In genomic region chrX:123859828-123860505, GRCh38 we compare ENCODE assay signal across 1 cellular context.
TF ChIP-seq lines count a peak whose summit lies in the region.

XIAP (plus strand) TSS chrX:123860053; CDS start chrX:123885663, 25,610 bp downstream.

TF ChIP-seq in K562, 482 proteins besides CTCF, POLR2A, EP300 and RAD21 (continued from another document and continues in another):
- TF ChIP-seq ZNF239 (CRISPR knock-in tag; IDR thresholded peaks at IDR 0.05): no peak
- peak; percentile 39 for TF ChIP-seq SAP30 (IDR thresholded peaks at IDR 0.05; ENCODE audit: borderline replicate concordance, insufficient read depth, low read depth, low read length, poor library complexity, severe bottlenecking)
- TF ChIP-seq ZNF134 (CRISPR knock-in tag; conservative IDR thresholded peaks at IDR 0.05): no peak
- TF ChIP-seq RBM17 (IDR thresholded peaks at IDR 0.05; ENCODE audit: borderline replicate concordance, low read depth, low read length): no peak
- no peak for TF ChIP-seq ZSCAN32 (CRISPR knock-in tag; IDR thresholded peaks at IDR 0.05)
- TF ChIP-seq ZNF707 (CRISPR knock-in tag; conservative IDR thresholded peaks at IDR 0.05): no peak
- no peak for TF ChIP-seq PCBP2 (IDR thresholded peaks at IDR 0.05; ENCODE audit: low read depth, low read length, poor library complexity, severe bottlenecking)
- TF ChIP-seq FOXP4 (CRISPR knock-in tag; IDR thresholded peaks at IDR 0.05; ENCODE audit: borderline replicate concordance): no peak
- no peak for TF ChIP-seq ZFP30 (CRISPR knock-in tag; IDR thresholded peaks at IDR 0.05; ENCODE audit: borderline replicate concordance)
- TF ChIP-seq BMI1 (IDR thresholded peaks at IDR 0.05; ENCODE audit: low read length): no peak
- TF ChIP-seq SP1 (CRISPR knock-in tag; IDR thresholded peaks at IDR 0.05): peak; percentile 52
- TF ChIP-seq PRPF4 (IDR thresholded peaks at IDR 0.05; ENCODE audit: insufficient read depth, low read depth, low read length, poor library complexity, severe bottlenecking): no peak
- TF ChIP-seq BRD4 (IDR thresholded peaks at IDR 0.05): peak; percentile 48
- TF ChIP-seq KDM2B (CRISPR knock-in tag; IDR thresholded peaks at IDR 0.05): no peak
- no peak for TF ChIP-seq FIP1L1 (IDR thresholded peaks at IDR 0.05; ENCODE audit: low read depth, low read length, poor library complexity, severe bottlenecking)
- TF ChIP-seq ZBTB34 (CRISPR knock-in tag; IDR thresholded peaks at IDR 0.05): no peak
- peak; percentile 23 to 88 for TF ChIP-seq E2F6 (IDR thresholded peaks at IDR 0.05; ENCODE audit: borderline replicate concordance in 1 of 2, extremely low read depth in 1 of 2, insufficient read depth in 1 of 2, insufficient read length in 1 of 2, low read depth in 1 of 2, low read length in 1 of 2, poor library complexity in 1 of 2, severe bottlenecking in 1 of 2)
- TF ChIP-seq NCOA6 (IDR thresholded peaks at IDR 0.05): no peak
- TF ChIP-seq NCOA2 (IDR thresholded peaks at IDR 0.05; ENCODE audit: partially characterized antibody in 2 of 2): no peak
- peak; percentile 46 for TF ChIP-seq POLR2AphosphoS5 (IDR thresholded peaks at IDR 0.05; ENCODE audit: control insufficient read depth, insufficient read depth, low read depth, low read length)
- no peak for TF ChIP-seq ZFP36 (IDR thresholded peaks at IDR 0.05; ENCODE audit: low read depth, low read length, partially characterized antibody)
- TF ChIP-seq, protein P1, sequence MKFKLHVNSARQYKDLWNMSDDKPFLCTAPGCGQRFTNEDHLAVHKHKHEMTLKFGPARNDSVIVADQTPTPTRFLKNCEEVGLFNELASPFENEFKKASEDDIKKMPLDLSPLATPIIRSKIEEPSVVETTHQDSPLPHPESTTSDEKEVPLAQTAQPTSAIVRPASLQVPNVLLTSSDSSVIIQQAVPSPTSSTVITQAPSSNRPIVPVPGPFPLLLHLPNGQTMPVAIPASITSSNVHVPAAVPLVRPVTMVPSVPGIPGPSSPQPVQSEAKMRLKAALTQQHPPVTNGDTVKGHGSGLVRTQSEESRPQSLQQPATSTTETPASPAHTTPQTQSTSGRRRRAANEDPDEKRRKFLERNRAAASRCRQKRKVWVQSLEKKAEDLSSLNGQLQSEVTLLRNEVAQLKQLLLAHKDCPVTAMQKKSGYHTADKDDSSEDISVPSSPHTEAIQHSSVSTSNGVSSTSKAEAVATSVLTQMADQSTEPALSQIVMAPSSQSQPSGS (CRISPR knock-in tag; IDR thresholded peaks at IDR 0.05): no peak
- peak; percentile 46; the same call in 1 of the 2 replicates for TF ChIP-seq ZBTB7A (IDR thresholded peaks at IDR 0.05; ENCODE audit: borderline replicate concordance, control insufficient read depth, low read depth, low read length)
- TF ChIP-seq PTBP1 (IDR thresholded peaks at IDR 0.05; ENCODE audit: low read depth, low read length): no peak
- TF ChIP-seq, protein P2, sequence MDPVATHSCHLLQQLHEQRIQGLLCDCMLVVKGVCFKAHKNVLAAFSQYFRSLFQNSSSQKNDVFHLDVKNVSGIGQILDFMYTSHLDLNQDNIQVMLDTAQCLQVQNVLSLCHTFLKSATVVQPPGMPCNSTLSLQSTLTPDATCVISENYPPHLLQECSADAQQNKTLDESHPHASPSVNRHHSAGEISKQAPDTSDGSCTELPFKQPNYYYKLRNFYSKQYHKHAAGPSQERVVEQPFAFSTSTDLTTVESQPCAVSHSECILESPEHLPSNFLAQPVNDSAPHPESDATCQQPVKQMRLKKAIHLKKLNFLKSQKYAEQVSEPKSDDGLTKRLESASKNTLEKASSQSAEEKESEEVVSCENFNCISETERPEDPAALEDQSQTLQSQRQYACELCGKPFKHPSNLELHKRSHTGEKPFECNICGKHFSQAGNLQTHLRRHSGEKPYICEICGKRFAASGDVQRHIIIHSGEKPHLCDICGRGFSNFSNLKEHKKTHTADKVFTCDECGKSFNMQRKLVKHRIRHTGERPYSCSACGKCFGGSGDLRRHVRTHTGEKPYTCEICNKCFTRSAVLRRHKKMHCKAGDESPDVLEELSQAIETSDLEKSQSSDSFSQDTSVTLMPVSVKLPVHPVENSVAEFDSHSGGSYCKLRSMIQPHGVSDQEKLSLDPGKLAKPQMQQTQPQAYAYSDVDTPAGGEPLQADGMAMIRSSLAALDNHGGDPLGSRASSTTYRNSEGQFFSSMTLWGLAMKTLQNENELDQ (CRISPR knock-in tag; IDR thresholded peaks at IDR 0.05; ENCODE audit: borderline replicate concordance): no peak
- peak; percentile 93 for TF ChIP-seq RBFOX2 (IDR thresholded peaks at IDR 0.05; ENCODE audit: low read depth, low read length)
- no peak for TF ChIP-seq ZBTB2 (IDR thresholded peaks at IDR 0.05)
- peak; percentile 94 for TF ChIP-seq ZFX (CRISPR knock-in tag; IDR thresholded peaks at IDR 0.05)
- no peak for TF ChIP-seq CBX5 (IDR thresholded peaks at IDR 0.05; ENCODE audit: borderline replicate concordance, low read depth)
- no peak for TF ChIP-seq ZNF561 (CRISPR knock-in tag; conservative IDR thresholded peaks at IDR 0.05)
- TF ChIP-seq SRSF1 (IDR thresholded peaks at IDR 0.05; ENCODE audit: low read depth, low read length): no peak
- TF ChIP-seq, protein P3, sequence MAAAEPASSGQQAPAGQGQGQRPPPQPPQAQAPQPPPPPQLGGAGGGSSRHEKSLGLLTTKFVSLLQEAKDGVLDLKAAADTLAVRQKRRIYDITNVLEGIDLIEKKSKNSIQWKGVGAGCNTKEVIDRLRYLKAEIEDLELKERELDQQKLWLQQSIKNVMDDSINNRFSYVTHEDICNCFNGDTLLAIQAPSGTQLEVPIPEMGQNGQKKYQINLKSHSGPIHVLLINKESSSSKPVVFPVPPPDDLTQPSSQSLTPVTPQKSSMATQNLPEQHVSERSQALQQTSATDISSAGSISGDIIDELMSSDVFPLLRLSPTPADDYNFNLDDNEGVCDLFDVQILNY (CRISPR knock-in tag; IDR thresholded peaks at IDR 0.05): no peak
- no peak for TF ChIP-seq DDX20 (tag; IDR thresholded peaks at IDR 0.05; ENCODE audit: low read depth)
- no peak for TF ChIP-seq MCM7 (IDR thresholded peaks at IDR 0.05)
- TF ChIP-seq PREB (CRISPR knock-in tag; IDR thresholded peaks at IDR 0.05): no peak
- no peak for TF ChIP-seq MEF2D (tag; conservative IDR thresholded peaks at IDR 0.05; ENCODE audit: low read depth)
- peak; percentile 39; the same call in 1 of the 2 replicates for TF ChIP-seq HCFC1 (IDR thresholded peaks at IDR 0.05; ENCODE audit: low read depth, low read length)
- peak in 1 of 2 experiments; percentile 74; a peak in 3 of 4 replicates for TF ChIP-seq MNT (conservative IDR thresholded peaks at IDR 0.05)
- TF ChIP-seq SMC3 (conservative IDR thresholded peaks at IDR 0.05; ENCODE audit: insufficient read depth, low read depth, low read length): no peak
- 0 out of 2 replicates have a peak, but pooled peaks have one; percentile 31 for TF ChIP-seq ZNF584 (CRISPR knock-in tag; IDR thresholded peaks at IDR 0.05; ENCODE audit: low read depth)
- 0 out of 2 replicates have a peak, but pooled peaks have one; percentile 28 for TF ChIP-seq MTA1 (IDR thresholded peaks at IDR 0.05; ENCODE audit: borderline replicate concordance)
- TF ChIP-seq MCM3 (IDR thresholded peaks at IDR 0.05): no peak
- TF ChIP-seq ZNF263 (CRISPR knock-in tag; IDR thresholded peaks at IDR 0.05; ENCODE audit: borderline replicate concordance): no peak
- TF ChIP-seq WHSC1 (IDR thresholded peaks at IDR 0.05; ENCODE audit: low read length): no peak
- TF ChIP-seq XRCC5 (IDR thresholded peaks at IDR 0.05; ENCODE audit: low read depth, low read length): peak; percentile 59; the same call in 1 of the 2 replicates
- TF ChIP-seq FOS (IDR thresholded peaks at IDR 0.05; ENCODE audit: extremely low read depth, insufficient read length): no peak
- no peak; the same call in 1 of the 2 replicates for TF ChIP-seq PML (IDR thresholded peaks at IDR 0.05; ENCODE audit: low read length)
- TF ChIP-seq MIER1 (IDR thresholded peaks at IDR 0.05; ENCODE audit: low read depth): no peak
- no peak for TF ChIP-seq BDP1 (IDR thresholded peaks at IDR 0.05; ENCODE audit: insufficient read depth, insufficient read length)
- peak; percentile 67; the same call in 1 of the 2 replicates for TF ChIP-seq ZNF589 (CRISPR knock-in tag; IDR thresholded peaks at IDR 0.05; ENCODE audit: low read depth)
- TF ChIP-seq ATF3 (IDR thresholded peaks at IDR 0.05): no peak
- no peak for TF ChIP-seq ATF3 (CRISPR knock-in tag; conservative IDR thresholded peaks at IDR 0.05)
- TF ChIP-seq STAT5B (CRISPR knock-in tag; IDR thresholded peaks at IDR 0.05): no peak
- TF ChIP-seq NFE2L1 (tag; IDR thresholded peaks at IDR 0.05; ENCODE audit: borderline replicate concordance, low read depth): no peak
